ENCODE assay signal across 33 cellular contexts in genomic region chr5:44605926-44606325, GRCh38.
"Had no signal": no experiment of that assay in that cellular context is flagged by ENCODE, and none has a peak within 500 bp of the region (broad histone marks: within the 10 kb centered on the region; RNA-seq: fewer than 3 reads in every experiment).

No MANE protein-coding gene starts in this region.

- H3K36me3 Mint-ChIP-seq: activated CD4-positive, alpha-beta memory T cell treated with anti-CD3 and anti-CD28 coated beads for 36 hours; activated naive CD8-positive, alpha-beta T cell treated with anti-CD3 and anti-CD28 coated beads for 36 hours; brain; T-cell had no signal

- H3K36me3 ChIP-seq: ascending aorta, cardiac muscle cell had no signal

- H3K27me3 ChIP-seq: ascending aorta, cardiac muscle cell had no signal

- H3K9me3 Mint-ChIP-seq: activated naive CD4-positive, alpha-beta T cell treated with anti-CD3 and anti-CD28 coated beads for 36 hours had no signal

- H3K27ac Mint-ChIP-seq: activated B cell treated with CpG ODN at 0.5 μM for 24 hours; activated CD4-positive, alpha-beta memory T cell treated with anti-CD3 and anti-CD28 coated beads for 36 hours; activated CD4-positive, alpha-beta T cell treated with anti-CD3 and anti-CD28 coated beads, Interleukin-2, amount 10 ng/mL, durations not matched to agents 24 days and 14 days; activated CD8-positive, alpha-beta T cell treated with anti-CD3 and anti-CD28 coated beads for 36 hours; activated naive CD4-positive, alpha-beta T cell treated with anti-CD3 and anti-CD28 coated beads for 36 hours; activated naive CD4-positive, alpha-beta T cell treated with anti-CD3 and anti-CD28 coated beads, Interleukin-2, amount 50 U/mL, for 72 hours; activated naive CD8-positive, alpha-beta T cell treated with anti-CD3 and anti-CD28 coated beads for 36 hours; activated T-cell treated with anti-CD3 and anti-CD28 coated beads, Interleukin-2, amount 50 U/mL, for 72 hours; activated T-helper 1 cell treated with anti-CD3 and anti-CD28 coated beads, Interleukin-12 subunit alpha, Interleukin-12 subunit beta, Interleukin-2, Interleukin-4 antibody, amounts not matched to agents 30 ng/mL and 10 ng/mL and 1 ng/mL, durations not matched to agents 14 hours and 24 hours and 36 hours; activated T-helper 17 cell treated with anti-CD3 and anti-CD28 coated beads, Interleukin-2, amount 50 U/mL, for 72 hours; brain; T-cell; T-helper 17 cell had no signal

- H3K9me3 ChIP-seq: ascending aorta had no signal

- H3K4me3 ChIP-seq: ascending aorta, cardiac muscle cell had no signal

- H3K27ac ChIP-seq: ascending aorta, cardiac muscle cell, VCaP had no signal

- H3K4me1 Mint-ChIP-seq: activated B cell treated with CpG ODN at 0.5 μM for 24 hours; activated CD4-positive, alpha-beta T cell treated with anti-CD3 and anti-CD28 coated beads, Interleukin-2, amount 10 ng/mL, durations not matched to agents 24 days and 14 days; activated naive CD8-positive, alpha-beta T cell treated with anti-CD3 and anti-CD28 coated beads for 36 hours; brain; central memory CD8-positive, alpha-beta T cell; T-cell; T-helper 17 cell had no signal

- H3K27me3 Mint-ChIP-seq: activated B cell treated with CpG ODN at 0.5 μM for 24 hours; activated CD4-positive, alpha-beta memory T cell treated with anti-CD3 and anti-CD28 coated beads for 36 hours; activated CD4-positive, alpha-beta T cell treated with anti-CD3 and anti-CD28 coated beads, Interleukin-2, amount 10 ng/mL, durations not matched to agents 24 days and 14 days; activated CD8-positive, alpha-beta T cell treated with anti-CD3 and anti-CD28 coated beads for 36 hours; activated naive CD8-positive, alpha-beta T cell treated with anti-CD3 and anti-CD28 coated beads for 36 hours; activated T-helper 17 cell treated with anti-CD3 and anti-CD28 coated beads, Interleukin-2, amount 50 U/mL, for 72 hours; central memory CD8-positive, alpha-beta T cell; T-cell; T-helper 17 cell had no signal

- DNase-seq: activated B cell treated with CpG ODN at 0.5 μM for 24 hours; activated CD4-positive, alpha-beta memory T cell treated with anti-CD3 and anti-CD28 coated beads for 36 hours; activated CD4-positive, alpha-beta T cell treated with anti-CD3 and anti-CD28 coated beads for 4 hours; activated CD4-positive, alpha-beta T cell treated with anti-CD3 and anti-CD28 coated beads, Interleukin-2, amount 10 ng/mL, durations not matched to agents 24 days and 14 days; activated CD4-positive, alpha-beta T cell treated with anti-CD3 and anti-CD28 coated beads, Interleukin-2, amount 50 U/mL, for 1 hour; activated CD4-positive, alpha-beta T cell treated with anti-CD3 and anti-CD28 coated beads, Interleukin-2, amount 50 U/mL, for 4 hours; activated CD4-positive, CD25-positive, alpha-beta regulatory T cell treated with anti-CD3 and anti-CD28 coated beads, Interleukin-2, amount 50 U/mL, for 72 hours; activated CD8-positive, alpha-beta memory T cell treated with anti-CD3 and anti-CD28 coated beads, Interleukin-2, amount 50 U/mL, for 4 hours; activated CD8-positive, alpha-beta T cell treated with anti-CD3 and anti-CD28 coated beads for 36 hours; activated effector memory CD4-positive, alpha-beta T cell treated with anti-CD3 and anti-CD28 coated beads, Interleukin-2, amount 50 U/mL, for 16 hours; activated gamma-delta T cell treated with Interleukin-2 at 50 U/mL for 16 hours; activated naive CD4-positive, alpha-beta T cell; activated naive CD4-positive, alpha-beta T cell treated with anti-CD3 and anti-CD28 coated beads for 36 hours; activated naive CD4-positive, alpha-beta T cell treated with anti-CD3 and anti-CD28 coated beads, Interleukin-2, amount 50 U/mL, for 16 hours; activated naive CD8-positive, alpha-beta T cell treated with anti-CD3 and anti-CD28 coated beads for 36 hours; activated T-cell treated with anti-CD3 and anti-CD28 coated beads for 4 hours; activated T-cell treated with anti-CD3 and anti-CD28 coated beads, Interleukin-2, amount 50 U/mL, for 1 hour; activated T-cell treated with anti-CD3 and anti-CD28 coated beads, Interleukin-2, amount 50 U/mL, for 4 hours; activated T-cell treated with anti-CD3 and anti-CD28 coated beads, Interleukin-2, amount 50 U/mL, for 72 hours; amygdala; anterior cingulate cortex; caudate nucleus; cerebellar nuclear complex; T-cell; T-helper 17 cell had no signal

- H3K4me1 ChIP-seq: ascending aorta had no signal

- H3K4me3 Mint-ChIP-seq: activated B cell treated with CpG ODN at 0.5 μM for 24 hours; activated CD4-positive, alpha-beta memory T cell treated with anti-CD3 and anti-CD28 coated beads for 36 hours; activated CD4-positive, alpha-beta T cell treated with anti-CD3 and anti-CD28 coated beads, Interleukin-2, amount 10 ng/mL, durations not matched to agents 24 days and 14 days; activated CD8-positive, alpha-beta T cell treated with anti-CD3 and anti-CD28 coated beads for 36 hours; activated naive CD4-positive, alpha-beta T cell treated with anti-CD3 and anti-CD28 coated beads for 36 hours; activated naive CD8-positive, alpha-beta T cell treated with anti-CD3 and anti-CD28 coated beads for 36 hours; activated T-cell treated with anti-CD3 and anti-CD28 coated beads, Interleukin-2, amount 50 U/mL, for 4 hours; activated T-cell treated with anti-CD3 and anti-CD28 coated beads, Interleukin-2, amount 50 U/mL, for 72 hours; activated T-helper 1 cell treated with anti-CD3 and anti-CD28 coated beads, Interleukin-12 subunit alpha, Interleukin-12 subunit beta, Interleukin-2, Interleukin-4 antibody, amounts not matched to agents 30 ng/mL and 10 ng/mL and 1 ng/mL, durations not matched to agents 14 hours and 24 hours and 36 hours; activated T-helper 17 cell treated with anti-CD3 and anti-CD28 coated beads, Interleukin-2, amount 50 U/mL, for 72 hours; brain; central memory CD8-positive, alpha-beta T cell; T-cell; T-helper 17 cell had no signal
